ENCODE assay signal across 10 cellular contexts in genomic region chr1:90402893-90403849, GRCh38.
A peak's percentile ranks its signal among the peaks of the same experiment; 100 is the strongest.
DNase-seq lines count a peak whose midpoint lies in the region; ATAC-seq and TF ChIP-seq lines count a peak whose summit lies in the region.
"Had no signal": no experiment of that assay in that cellular context is flagged by ENCODE, and none has a peak within 500 bp of the region (broad histone marks: within the 10 kb centered on the region; RNA-seq: fewer than 3 reads in every experiment).

No MANE protein-coding gene starts in this region.

- H3K9me3 Mint-ChIP-seq in activated CD8-positive, alpha-beta memory T cell treated with anti-CD3 and anti-CD28 coated beads, Interleukin-2, amount 10 ng/mL, durations not matched to agents 7 days and 5 days (ENCODE audit: low read depth): no peaks in the 10 kb centered on the region
- H3K9me3 Mint-ChIP-seq in activated naive CD4-positive, alpha-beta T cell treated with anti-CD3 and anti-CD28 coated beads for 36 hours: no peaks in the 10 kb centered on the region

- no peak for TF ChIP-seq EP300 in gastroesophageal sphincter (IDR thresholded peaks at IDR 0.05)

- ATAC-seq in activated CD8-positive, alpha-beta memory T cell treated with anti-CD3 and anti-CD28 coated beads, Interleukin-2, amount 10 ng/mL, durations not matched to agents 7 days and 5 days: no peak
- ATAC-seq in gastroesophageal sphincter: no peak

- no peak overlapping the region for H3K27ac Mint-ChIP-seq in activated CD8-positive, alpha-beta memory T cell treated with anti-CD3 and anti-CD28 coated beads, Interleukin-2, amount 10 ng/mL, durations not matched to agents 7 days and 5 days
- no peak overlapping the region for H3K27ac Mint-ChIP-seq in activated naive CD4-positive, alpha-beta T cell treated with anti-CD3 and anti-CD28 coated beads for 36 hours
- H3K27ac Mint-ChIP-seq: activated naive CD8-positive, alpha-beta T cell had no signal

- H3K4me1 Mint-ChIP-seq in activated CD8-positive, alpha-beta memory T cell treated with anti-CD3 and anti-CD28 coated beads, Interleukin-2, amount 10 ng/mL, durations not matched to agents 7 days and 5 days: no peaks in the 10 kb centered on the region
- no peaks in the 10 kb centered on the region for H3K4me1 Mint-ChIP-seq in activated naive CD4-positive, alpha-beta T cell treated with anti-CD3 and anti-CD28 coated beads for 36 hours (ENCODE audit: low read depth)

- H3K4me1 ChIP-seq in gastroesophageal sphincter: no peaks in the 10 kb centered on the region
- H3K4me1 ChIP-seq: vagina had no signal

- H3K27me3 Mint-ChIP-seq in activated CD8-positive, alpha-beta memory T cell treated with anti-CD3 and anti-CD28 coated beads, Interleukin-2, amount 10 ng/mL, durations not matched to agents 7 days and 5 days: no peaks in the 10 kb centered on the region
- H3K27me3 Mint-ChIP-seq in activated naive CD4-positive, alpha-beta T cell treated with anti-CD3 and anti-CD28 coated beads for 36 hours (ENCODE audit: low read depth): no peaks in the 10 kb centered on the region

- 50 to 70% methylated on average over 4 to 5 of the region's 5 CpGs for WGBS in gastroesophageal sphincter (ENCODE audit: low coverage in 1 of 2), 2 donors

- H3K9me3 ChIP-seq in gastroesophageal sphincter: no peaks in the 10 kb centered on the region
- H3K9me3 ChIP-seq: vagina had no signal

- no peak for TF ChIP-seq CTCF in gastroesophageal sphincter (IDR thresholded peaks at IDR 0.05)

- no peak overlapping the region for H3K4me3 ChIP-seq in gastroesophageal sphincter
- H3K4me3 ChIP-seq: vagina had no signal

- H3K27ac ChIP-seq in gastroesophageal sphincter: no peak overlapping the region
- H3K27ac ChIP-seq: vagina had no signal

- H3K4me3 Mint-ChIP-seq in activated CD8-positive, alpha-beta memory T cell treated with anti-CD3 and anti-CD28 coated beads, Interleukin-2, amount 10 ng/mL, durations not matched to agents 7 days and 5 days: no peak overlapping the region
- no peak overlapping the region for H3K4me3 Mint-ChIP-seq in activated naive CD4-positive, alpha-beta T cell treated with anti-CD3 and anti-CD28 coated beads for 36 hours
- H3K4me3 Mint-ChIP-seq: activated naive CD8-positive, alpha-beta T cell had no signal

- intact Hi-C loops in activated naive CD4-positive, alpha-beta T cell treated with anti-CD3 and anti-CD28 coated beads for 36 hours (cut with micrococcal nuclease): no loop called here

- no peak for TF ChIP-seq POLR2A in gastroesophageal sphincter (IDR thresholded peaks at IDR 0.05)

- CTCF ChIA-PET in activated CD8-positive, alpha-beta memory T cell treated with anti-CD3 and anti-CD28 coated beads, Interleukin-2, amount 10 ng/mL, durations not matched to agents 7 days and 5 days (lab: Charles Lee): no interaction called here
- CTCF ChIA-PET in activated naive CD4-positive, alpha-beta T cell treated with anti-CD3 and anti-CD28 coated beads for 36 hours (lab: Charles Lee): no interaction called here

- H3K36me3 ChIP-seq in gastroesophageal sphincter: no peaks in the 10 kb centered on the region
- H3K36me3 ChIP-seq: vagina had no signal

- no peaks in the 10 kb centered on the region for H3K36me3 Mint-ChIP-seq in activated CD8-positive, alpha-beta memory T cell treated with anti-CD3 and anti-CD28 coated beads, Interleukin-2, amount 10 ng/mL, durations not matched to agents 7 days and 5 days
- H3K36me3 Mint-ChIP-seq in activated naive CD4-positive, alpha-beta T cell treated with anti-CD3 and anti-CD28 coated beads for 36 hours (ENCODE audit: low read depth): no peaks in the 10 kb centered on the region
- H3K36me3 Mint-ChIP-seq: activated naive CD8-positive, alpha-beta T cell had no signal

- H3K27me3 ChIP-seq in gastroesophageal sphincter: no peaks in the 10 kb centered on the region
- H3K27me3 ChIP-seq: vagina had no signal

- peak; percentile 36 for DNase-seq in GM04504 (ENCODE audit: low read depth)
- peak; percentile 21 for DNase-seq in NCI-H460 (ENCODE audit: extremely low read depth, low read depth)
- peak; percentile 39 for DNase-seq in epidermal melanocyte (ENCODE audit: insufficient read length, low spot score)
- DNase-seq in pons (ENCODE audit: low spot score): peak; percentile 3
- DNase-seq in stimulated activated CD4-positive, alpha-beta T cell treated with anti-CD3 and anti-CD28 coated beads, Interleukin-15, amount 100 ng/mL, for 24 hours: no peak
- DNase-seq in activated CD8-positive, alpha-beta memory T cell treated with anti-CD3 and anti-CD28 coated beads, Interleukin-2, amount 10 ng/mL, durations not matched to agents 7 days and 5 days: no peak
- no peak for DNase-seq in activated naive CD4-positive, alpha-beta T cell treated with anti-CD3 and anti-CD28 coated beads for 36 hours

Comparison
In these comparisons a context has a peak if more than half of its experiments do, and no peak if none do; other contexts are left out.
1. DNase-seq: peak in GM04504 (single experiment), NCI-H460 (single experiment), epidermal melanocyte (single experiment) and pons (single experiment); none in stimulated activated CD4-positive, alpha-beta T cell treated with anti-CD3 and anti-CD28 coated beads, Interleukin-15, amount 100 ng/mL, for 24 hours (single experiment), activated CD8-positive, alpha-beta memory T cell treated with anti-CD3 and anti-CD28 coated beads, Interleukin-2, amount 10 ng/mL, durations not matched to agents 7 days and 5 days (single experiment) and activated naive CD4-positive, alpha-beta T cell treated with anti-CD3 and anti-CD28 coated beads for 36 hours (single experiment).